ENCODE assay signal across 1 cellular context in the genomic region with DNA sequence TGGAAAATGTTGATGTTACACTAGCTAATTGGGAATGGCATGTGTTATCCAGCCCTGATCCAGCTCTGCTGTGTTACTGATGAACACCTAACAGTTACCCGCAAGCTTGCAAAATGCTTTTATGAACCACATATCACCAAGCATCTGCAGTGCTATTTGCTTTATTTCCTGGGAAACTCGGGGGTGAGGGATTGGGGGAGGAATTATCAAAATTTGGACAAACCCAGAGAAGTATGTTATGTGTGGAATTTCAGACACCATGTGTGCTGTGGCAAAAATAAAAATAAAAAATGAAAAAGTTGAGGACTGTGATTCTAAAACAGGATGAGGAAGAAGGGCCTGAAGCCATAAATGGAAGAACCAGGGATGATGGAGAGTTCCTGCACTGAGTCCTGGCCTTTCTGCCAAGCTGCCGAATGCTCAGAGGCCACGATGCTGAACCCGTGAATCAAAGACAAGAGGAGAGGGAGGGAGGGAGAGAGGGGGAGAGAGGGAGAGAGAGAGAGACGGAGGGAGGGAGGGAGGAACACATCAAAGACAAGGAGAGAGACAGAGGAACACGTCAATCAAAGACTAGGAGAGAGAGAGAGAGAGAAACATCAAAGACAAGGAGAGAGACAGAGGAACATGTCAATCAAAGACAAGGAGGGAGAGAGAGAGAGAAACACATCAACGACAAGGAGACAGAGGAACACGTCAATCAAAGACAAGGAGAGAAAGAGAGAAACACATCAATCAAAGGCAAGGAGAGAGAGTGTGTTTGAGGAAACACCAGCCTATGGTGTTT.
TF ChIP-seq lines count a peak whose summit lies in the region.

No MANE protein-coding gene starts in this region.

TF ChIP-seq in HEK293, 187 proteins besides CTCF, POLR2A, EP300 and RAD21 (continued from another document):
- TF ChIP-seq, protein P1, sequence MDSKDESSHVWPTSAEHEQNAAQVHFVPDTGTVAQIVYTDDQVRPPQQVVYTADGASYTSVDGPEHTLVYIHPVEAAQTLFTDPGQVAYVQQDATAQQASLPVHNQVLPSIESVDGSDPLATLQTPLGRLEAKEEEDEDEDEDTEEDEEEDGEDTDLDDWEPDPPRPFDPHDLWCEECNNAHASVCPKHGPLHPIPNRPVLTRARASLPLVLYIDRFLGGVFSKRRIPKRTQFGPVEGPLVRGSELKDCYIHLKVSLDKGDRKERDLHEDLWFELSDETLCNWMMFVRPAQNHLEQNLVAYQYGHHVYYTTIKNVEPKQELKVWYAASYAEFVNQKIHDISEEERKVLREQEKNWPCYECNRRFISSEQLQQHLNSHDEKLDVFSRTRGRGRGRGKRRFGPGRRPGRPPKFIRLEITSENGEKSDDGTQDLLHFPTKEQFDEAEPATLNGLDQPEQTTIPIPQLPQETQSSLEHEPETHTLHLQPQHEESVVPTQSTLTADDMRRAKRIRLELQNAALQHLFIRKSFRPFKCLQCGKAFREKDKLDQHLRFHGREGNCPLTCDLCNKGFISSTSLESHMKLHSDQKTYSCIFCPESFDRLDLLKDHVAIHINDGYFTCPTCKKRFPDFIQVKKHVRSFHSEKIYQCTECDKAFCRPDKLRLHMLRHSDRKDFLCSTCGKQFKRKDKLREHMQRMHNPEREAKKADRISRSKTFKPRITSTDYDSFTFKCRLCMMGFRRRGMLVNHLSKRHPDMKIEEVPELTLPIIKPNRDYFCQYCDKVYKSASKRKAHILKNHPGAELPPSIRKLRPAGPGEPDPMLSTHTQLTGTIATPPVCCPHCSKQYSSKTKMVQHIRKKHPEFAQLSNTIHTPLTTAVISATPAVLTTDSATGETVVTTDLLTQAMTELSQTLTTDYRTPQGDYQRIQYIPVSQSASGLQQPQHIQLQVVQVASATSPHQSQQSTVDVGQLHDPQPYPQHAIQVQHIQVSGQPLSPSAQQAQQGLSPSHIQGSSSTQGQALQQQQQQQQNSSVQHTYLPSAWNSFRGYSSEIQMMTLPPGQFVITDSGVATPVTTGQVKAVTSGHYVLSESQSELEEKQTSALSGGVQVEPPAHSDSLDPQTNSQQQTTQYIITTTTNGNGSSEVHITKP (tag by site-specific recombination; IDR thresholded peaks at IDR 0.05), result no peak
